ENCODE assay signal across 8 cellular contexts in the genomic region with DNA sequence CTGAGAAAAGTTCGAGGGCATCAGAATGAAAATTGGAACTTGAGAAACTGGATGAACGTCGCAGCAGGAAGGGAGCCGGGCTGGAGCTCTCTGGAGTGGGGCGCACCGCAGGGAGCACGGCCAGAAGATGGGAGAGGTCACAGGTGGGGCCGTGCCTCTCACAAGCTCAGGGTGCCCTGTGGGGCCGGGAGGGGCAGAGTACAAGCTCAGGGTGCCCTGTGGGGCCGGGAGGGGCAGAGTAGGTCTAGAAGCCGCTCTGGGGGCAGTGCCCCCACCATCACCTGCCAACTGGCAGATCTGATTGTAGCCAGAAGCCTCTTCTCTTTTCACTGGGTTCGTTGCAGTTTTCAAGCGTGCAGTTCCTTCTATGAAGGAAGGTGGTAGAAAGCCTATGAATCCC.
DNase-seq lines count a peak whose midpoint lies in the region; ATAC-seq and TF ChIP-seq lines count a peak whose summit lies in the region.
"Had no signal": no experiment of that assay in that cellular context is flagged by ENCODE, and none has a peak within 500 bp of the region (broad histone marks: within the 10 kb centered on the region; RNA-seq: fewer than 3 reads in every experiment).

No MANE protein-coding gene starts in this region.

- in situ Hi-C loops in GM23248 (cut with MboI), result loop anchor here (25.0 kb wide), 1 partner anchor 300 kb away; no protein-coding TSS in a partner anchor

- peaks cover 76% of the 10 kb centered on the region for H3K4me1 Mint-ChIP-seq in CD4-positive, alpha-beta T cell (ENCODE audit: low read depth)
- H3K4me1 Mint-ChIP-seq in activated naive CD8-positive, alpha-beta T cell (ENCODE audit: low read depth), result peaks cover 88% of the 10 kb centered on the region
- peaks cover 35% of the 10 kb centered on the region for H3K4me1 Mint-ChIP-seq in neural progenitor cell

- peak overlapping the region; percentile 79; the same call in 1 of the 2 replicates for H3K9ac ChIP-seq in GM23248
- no peak overlapping the region for H3K9ac ChIP-seq in neural progenitor cell

- no peaks in the 10 kb centered on the region for H3K9me2 ChIP-seq in GM23248 (ENCODE audit: insufficient read depth)

- 84 to 86% methylated on average over 13 of the region's 13 CpGs for WGBS in GM23248 (ENCODE audit: low coverage in 1 of 2, low lambda C conversion rate in 2 of 2, missing lambda C conversion rate in 2 of 2), 2 experiments

- H3K36me3 Mint-ChIP-seq in CD4-positive, alpha-beta T cell (ENCODE audit: low read depth), result no peaks in the 10 kb centered on the region
- no peaks in the 10 kb centered on the region for H3K36me3 Mint-ChIP-seq in activated naive CD8-positive, alpha-beta T cell
- H3K36me3 Mint-ChIP-seq in neural progenitor cell, result no peaks in the 10 kb centered on the region

- peak overlapping the region; percentile 78 for H3K4me2 ChIP-seq in GM23248 (ENCODE audit: unreplicated experiment)
- H3K4me2 ChIP-seq in neural progenitor cell, result no peak overlapping the region

- H3K4me3 ChIP-seq in GM23248 (no peak overlapping the region), neural progenitor cell (no peak overlapping the region)
- H3K4me3 ChIP-seq: ovary had no signal

- H3F3A ChIP-seq in GM23248 (ENCODE audit: insufficient read depth) (peaks cover 57% of the 10 kb centered on the region), neural progenitor cell (ENCODE audit: low read depth) (no peaks in the 10 kb centered on the region)

- CTCF ChIA-PET in CD4-positive, alpha-beta T cell (lab: Charles Lee), result interaction anchor here (0.6 to 1.0 kb wide), 3 partner anchors 35 to 264 kb away, joined by 3 read pairs; no protein-coding TSS in a partner anchor

- H3K36me3 ChIP-seq in GM23248 (ENCODE audit: low read depth) (no peaks in the 10 kb centered on the region), neural progenitor cell (no peaks in the 10 kb centered on the region)
- H3K36me3 ChIP-seq: ovary had no signal

- H3K9me3 ChIP-seq in CD4-positive, alpha-beta T cell (ENCODE audit: control insufficient read depth, low read length), result no peaks in the 10 kb centered on the region
- H3K9me3 ChIP-seq in GM23248 (ENCODE audit: low read depth) (no peaks in the 10 kb centered on the region), neural progenitor cell (ENCODE audit: low read depth) (no peaks in the 10 kb centered on the region)
- H3K9me3 ChIP-seq: ovary had no signal

- H3K79me2 ChIP-seq in GM23248 (ENCODE audit: insufficient read depth) (no peaks in the 10 kb centered on the region), neural progenitor cell (ENCODE audit: low read depth) (no peaks in the 10 kb centered on the region)

- no peaks in the 10 kb centered on the region for H3K27me3 ChIP-seq in CD4-positive, alpha-beta T cell (ENCODE audit: control insufficient read depth, insufficient read depth, low read length)
- H3K27me3 ChIP-seq in GM23248 (replicated peaks; ENCODE audit: insufficient read depth) (no peaks in the 10 kb centered on the region), neural progenitor cell (no peaks in the 10 kb centered on the region)
- H3K27me3 ChIP-seq: ovary had no signal

- no peaks in the 10 kb centered on the region for H3K9me3 Mint-ChIP-seq in CD4-positive, alpha-beta T cell
- H3K9me3 Mint-ChIP-seq in activated naive CD8-positive, alpha-beta T cell (ENCODE audit: low read depth), result no peaks in the 10 kb centered on the region
- H3K9me3 Mint-ChIP-seq in neural progenitor cell, result peaks cover 5% of the 10 kb centered on the region

- H3K4me3 Mint-ChIP-seq in CD4-positive, alpha-beta T cell, result peak overlapping the region; percentile 52
- H3K4me3 Mint-ChIP-seq in activated naive CD8-positive, alpha-beta T cell, result peak overlapping the region; percentile 80
- no peak overlapping the region for H3K4me3 Mint-ChIP-seq in neural progenitor cell

- peak overlapping the region; percentile 92 for H3K27ac Mint-ChIP-seq in CD4-positive, alpha-beta T cell
- peak overlapping the region; percentile 99 for H3K27ac Mint-ChIP-seq in activated naive CD8-positive, alpha-beta T cell
- H3K27ac Mint-ChIP-seq in neural progenitor cell, result peak overlapping the region; percentile 14

- ATAC-seq in CD4-positive, alpha-beta T cell (ENCODE audit: poor library complexity), result no peak

- intact Hi-C loops in CD4-positive, alpha-beta T cell (cut with DNase I, micrococcal nuclease), result loop anchor here (1.0 to 2.0 kb wide), 2 partner anchors 61 to 62 kb away; a partner anchor contains a TSS

- no peak for TF ChIP-seq CTCF in CD4-positive, alpha-beta T cell (IDR thresholded peaks at IDR 0.05)
- TF ChIP-seq CTCF in neural progenitor cell (IDR thresholded peaks at IDR 0.05), result no peak

- H4K20me1 ChIP-seq in GM23248 (ENCODE audit: insufficient read depth), result no peaks in the 10 kb centered on the region
- H4K20me1 ChIP-seq in neural progenitor cell (ENCODE audit: low read depth), result no peaks in the 10 kb centered on the region

- no peak for DNase-seq in CD4-positive, alpha-beta T cell
- DNase-seq in GM23248 (no peak), neural progenitor cell (ENCODE audit: low spot score) (no peak), NCI-H2196 treated with DMSO at 0.1 percent for 48 hours (lab: John Stamatoyannopoulos, UW; ENCODE audit: unreplicated experiment) (no peak), GOT3 (lab: John Stamatoyannopoulos, UW) (no peak), dermis blood vessel endothelial cell (no peak)
- DNase-seq: ovary had no signal

- H3K4me1 ChIP-seq in GM23248 (ENCODE audit: insufficient read depth) (peaks cover 66% of the 10 kb centered on the region), neural progenitor cell (no peaks in the 10 kb centered on the region)

- peak overlapping the region; percentile 54 for H3K27ac ChIP-seq in CD4-positive, alpha-beta T cell (ENCODE audit: low read depth, low read length)
- peak overlapping the region; percentile 95 for H3K27ac ChIP-seq in GM23248
- no peak overlapping the region for H3K27ac ChIP-seq in neural progenitor cell
- H3K27ac ChIP-seq: ovary had no signal

- H2AFZ ChIP-seq in GM23248 (no peak overlapping the region), neural progenitor cell (replicated peaks) (no peak overlapping the region)

- H3K27me3 Mint-ChIP-seq in CD4-positive, alpha-beta T cell, result no peaks in the 10 kb centered on the region
- H3K27me3 Mint-ChIP-seq in activated naive CD8-positive, alpha-beta T cell, result no peaks in the 10 kb centered on the region
- H3K27me3 Mint-ChIP-seq in neural progenitor cell (ENCODE audit: insufficient read depth, low read depth), result peaks cover 15% of the 10 kb centered on the region

- POLR2A ChIA-PET in CD4-positive, alpha-beta T cell (lab: Charles Lee), result interaction anchor here (1.3 to 2.6 kb wide), 2 partner anchors 77 to 112 kb away, joined by 4 to 7 read pairs; no protein-coding TSS in a partner anchor

Comparison
In these comparisons a context has a peak if more than half of its experiments do, and no peak if none do; other contexts are left out.
1. H3K27ac Mint-ChIP-seq: peak in every context shown above with its lines; median percentile 99 in activated naive CD8-positive, alpha-beta T cell; 92 in CD4-positive, alpha-beta T cell; 14 in neural progenitor cell.